Comparison of ENCODE assay signal across 12 cellular contexts in genomic region chr12:24950231-24950834, GRCh38. TPM values are rescaled to one million over a fixed set of nuclear protein-coding genes. Genes with fewer than 3 reads are reported as not detected.
DNase-seq lines count a peak whose midpoint lies in the region; ATAC-seq and TF ChIP-seq lines count a peak whose summit lies in the region.
"Had no signal": no experiment of that assay in that cellular context is flagged by ENCODE, and none has a peak within 500 bp of the region (broad histone marks: within the 10 kb centered on the region; RNA-seq: fewer than 3 reads in every experiment).

No MANE protein-coding gene starts in this region.

- no peaks in the 10 kb centered on the region for H3K9me3 Mint-ChIP-seq in neural progenitor cell

- H3K27me3 ChIP-seq in neural progenitor cell: no peaks in the 10 kb centered on the region
- H3K27me3 ChIP-seq in body of pancreas: no peaks in the 10 kb centered on the region
- no peaks in the 10 kb centered on the region for H3K27me3 ChIP-seq in osteoblast (ENCODE audit: insufficient read depth, low read length)
- H3K27me3 ChIP-seq: breast epithelium had no signal

- intact Hi-C loops in left ventricle myocardium superior (cut with micrococcal nuclease) (no loop called here), body of pancreas (cut with DNase I) (no loop called here)

- peak; percentile 32 for ATAC-seq in GM19023 (IDR thresholded peaks at IDR 0.05; ENCODE audit: unreplicated experiment)
- ATAC-seq in HG02798 (IDR thresholded peaks at IDR 0.05; ENCODE audit: poor library complexity, unreplicated experiment): peak; percentile 41
- no peak for ATAC-seq in left ventricle myocardium superior
- ATAC-seq in body of pancreas: no peak

- no peak for TF ChIP-seq POLR2A in body of pancreas (IDR thresholded peaks at IDR 0.05)

- H3K4me1 Mint-ChIP-seq in neural progenitor cell: peaks cover 59% of the 10 kb centered on the region

- H3K36me3 ChIP-seq in neural progenitor cell: no peaks in the 10 kb centered on the region
- H3K36me3 ChIP-seq in body of pancreas (replicated peaks in 1 of 2; ENCODE audit: insufficient read depth in 1 of 2, low read depth in 2 of 2): no peaks in the 10 kb centered on the region
- peaks cover 3% of the 10 kb centered on the region for H3K36me3 ChIP-seq in osteoblast (ENCODE audit: insufficient read depth, low read length)
- H3K36me3 ChIP-seq: breast epithelium had no signal

- peak overlapping the region; percentile 50 for H3K4me3 Mint-ChIP-seq in neural progenitor cell

- no peak overlapping the region for H3K27ac Mint-ChIP-seq in neural progenitor cell

- H3K4me1 ChIP-seq in neural progenitor cell (peaks cover 38% of the 10 kb centered on the region), body of pancreas (peaks cover 13% of the 10 kb centered on the region), osteoblast (ENCODE audit: insufficient read depth, low read length) (peaks cover 21% of the 10 kb centered on the region)
- H3K4me1 ChIP-seq: breast epithelium had no signal

- H4K20me1 ChIP-seq in neural progenitor cell (ENCODE audit: low read depth) (no peaks in the 10 kb centered on the region), osteoblast (ENCODE audit: insufficient read depth, low read length) (no peaks in the 10 kb centered on the region)

- TF ChIP-seq CTCF in neural progenitor cell (IDR thresholded peaks at IDR 0.05): no peak
- TF ChIP-seq CTCF in body of pancreas (IDR thresholded peaks at IDR 0.05): no peak
- TF ChIP-seq CTCF in osteoblast (IDR thresholded peaks at IDR 0.05; ENCODE audit: extremely low read depth, low read depth, low read length): no peak

- WGBS in body of pancreas, 2 donors: 39 to 40% methylated on average over 3 of the region's 3 CpGs

- H3K9me3 ChIP-seq in neural progenitor cell (ENCODE audit: low read depth): no peaks in the 10 kb centered on the region
- no peaks in the 10 kb centered on the region for H3K9me3 ChIP-seq in body of pancreas
- no peaks in the 10 kb centered on the region for H3K9me3 ChIP-seq in osteoblast (ENCODE audit: low read depth, low read length)
- H3K9me3 ChIP-seq: breast epithelium had no signal

- peaks cover 49% of the 10 kb centered on the region for H3K79me2 ChIP-seq in neural progenitor cell (ENCODE audit: low read depth)
- peaks cover 35% of the 10 kb centered on the region for H3K79me2 ChIP-seq in osteoblast (ENCODE audit: insufficient read depth, low read length)

- H3K27me3 Mint-ChIP-seq in neural progenitor cell (ENCODE audit: insufficient read depth, low read depth): peaks cover 11% of the 10 kb centered on the region

- no peak overlapping the region for H3K9ac ChIP-seq in neural progenitor cell

- H3K4me2 ChIP-seq in neural progenitor cell: peak overlapping the region; percentile 88
- H3K4me2 ChIP-seq in osteoblast (ENCODE audit: insufficient read depth, low read length): no peak overlapping the region
- H3K4me2 ChIP-seq: PC-9 had no signal

- H3K4me3 ChIP-seq in neural progenitor cell (no peak overlapping the region), body of pancreas (no peak overlapping the region), osteoblast (ENCODE audit: insufficient read depth, low read length) (no peak overlapping the region)
- H3K4me3 ChIP-seq: breast epithelium, PC-9 had no signal

- H2AFZ ChIP-seq in neural progenitor cell (replicated peaks): no peak overlapping the region
- no peak overlapping the region for H2AFZ ChIP-seq in osteoblast (ENCODE audit: low read length)
- H2AFZ ChIP-seq: PC-9 had no signal

- DNase-seq in NAMALWA (ENCODE audit: low spot score) (peak; percentile 19), neural progenitor cell (ENCODE audit: low spot score) (no peak), left ventricle myocardium superior (no peak), body of pancreas (no peak), SK-N-DZ (ENCODE audit: low spot score) (no peak), osteoblast (ENCODE audit: insufficient read length, low spot score, missing footprints) (no peak)
- DNase-seq: head of caudate nucleus; PC-9; stimulated activated CD4-positive, alpha-beta T cell treated with anti-CD3 and anti-CD28 coated beads, Interleukin-2, amount 100 ng/mL, for 48 hours had no signal

- H3K36me3 Mint-ChIP-seq in neural progenitor cell: peaks cover 4% of the 10 kb centered on the region

- peaks cover 40% of the 10 kb centered on the region for H3F3A ChIP-seq in neural progenitor cell (ENCODE audit: low read depth)

- H3K27ac ChIP-seq in neural progenitor cell (no peak overlapping the region), body of pancreas (peak overlapping the region in 1 of 4 donors; percentile 47), osteoblast (ENCODE audit: low read depth, low read length) (no peak overlapping the region)
- H3K27ac ChIP-seq: breast epithelium, PC-9 had no signal

RNA-seq across cellular contexts. Expression of gene BCAT1, which starts 1.4 kb away (rescaled TPM):
- total RNA-seq in neural progenitor cell (ENCODE audit: low replicate concordance): 246 and 287 TPM in 2 replicates
- 4.1 TPM for total RNA-seq in left ventricle myocardium superior
- total RNA-seq in body of pancreas: 10 to 100 TPM; 30.0 to 59.7 TPM
- polyA plus RNA-seq in SK-N-DZ (2014; cell fraction: cytosol; rRNA removed): 70.1 and 74.8 TPM in 2 replicates
- 41.3 and 41.6 TPM in 2 replicates for polyA plus RNA-seq in SK-N-DZ (2014; cell fraction: nucleus; rRNA removed)
- 239 and 273 TPM in 2 replicates for total RNA-seq in osteoblast

Comparison
In these comparisons a context has a peak if more than half of its experiments do, and no peak if none do; other contexts are left out.
1. ATAC-seq: peak in GM19023 (single experiment) and HG02798 (single experiment); none in left ventricle myocardium superior (single experiment) and body of pancreas (single experiment).